Comparison of ENCODE assay signal across 8 cellular contexts in genomic region chrX:101051549-101052302, GRCh38. TPM values are rescaled to one million over a fixed set of nuclear protein-coding genes. Genes with fewer than 3 reads are reported as not detected.
DNase-seq lines count a peak whose midpoint lies in the region; ATAC-seq lines count a peak whose summit lies in the region.

TRMT2B (minus strand) TSS chrX:101052111; CDS start chrX:101042289, 9,822 bp downstream.

- H3K4me3 ChIP-seq in CD4-positive, CD25-positive, alpha-beta regulatory T cell (ENCODE audit: low read depth, low read length), result peak within 1 kb of the TSS; percentile 89
- peak within 1 kb of the TSS; percentile 60 for H3K4me3 ChIP-seq in ectodermal cell (ENCODE audit: insufficient read depth, low read depth, low read length)

- no peaks in the 10 kb centered on the region for H3K27me3 ChIP-seq in CD4-positive, CD25-positive, alpha-beta regulatory T cell (ENCODE audit: control insufficient read depth, insufficient read depth, low read length)
- H3K27me3 ChIP-seq in ectodermal cell (ENCODE audit: control insufficient read depth, insufficient read depth, low read length, poor library complexity, severe bottlenecking), result no peaks in the 10 kb centered on the region

- H3K9me3 ChIP-seq in CD4-positive, CD25-positive, alpha-beta regulatory T cell (ENCODE audit: control insufficient read depth in 2 of 2, low read length in 2 of 2), result no peaks in the 10 kb centered on the region
- H3K9me3 ChIP-seq in ectodermal cell (ENCODE audit: control insufficient read depth, low read length), result no peaks in the 10 kb centered on the region

- peaks cover 0 to 1% (median 0%) of the 10 kb centered on the region in 7 donors for H3K9me3 Mint-ChIP-seq in CD4-positive, CD25-positive, alpha-beta regulatory T cell
- no peaks in the 10 kb centered on the region for H3K9me3 Mint-ChIP-seq in activated CD4-positive, alpha-beta memory T cell treated with anti-CD3 and anti-CD28 coated beads, Interleukin-2, amount 10 ng/mL, durations not matched to agents 7 days and 5 days

- H3K27me3 Mint-ChIP-seq in CD4-positive, CD25-positive, alpha-beta regulatory T cell, result no peaks in the 10 kb centered on the region
- no peaks in the 10 kb centered on the region for H3K27me3 Mint-ChIP-seq in activated CD4-positive, alpha-beta memory T cell treated with anti-CD3 and anti-CD28 coated beads, Interleukin-2, amount 10 ng/mL, durations not matched to agents 7 days and 5 days

- H3K4me1 Mint-ChIP-seq in CD4-positive, CD25-positive, alpha-beta regulatory T cell, result peaks cover 0 to 40% (median 17%) of the 10 kb centered on the region in 4 donors
- peaks cover 24% of the 10 kb centered on the region for H3K4me1 Mint-ChIP-seq in activated CD4-positive, alpha-beta memory T cell treated with anti-CD3 and anti-CD28 coated beads, Interleukin-2, amount 10 ng/mL, durations not matched to agents 7 days and 5 days

- peak within 1 kb of the TSS; percentile 90 to 97 (median 92) for H3K4me3 Mint-ChIP-seq in CD4-positive, CD25-positive, alpha-beta regulatory T cell
- H3K4me3 Mint-ChIP-seq in activated CD4-positive, alpha-beta memory T cell treated with anti-CD3 and anti-CD28 coated beads, Interleukin-2, amount 10 ng/mL, durations not matched to agents 7 days and 5 days, result peak within 1 kb of the TSS; percentile 75

- no peaks in the 10 kb centered on the region for H3K36me3 ChIP-seq in CD4-positive, CD25-positive, alpha-beta regulatory T cell (ENCODE audit: control insufficient read depth, insufficient read depth, low read length)
- H3K36me3 ChIP-seq in ectodermal cell (ENCODE audit: control insufficient read depth, insufficient read depth, low read length), result no peaks in the 10 kb centered on the region

- POLR2A ChIA-PET in activated CD4-positive, alpha-beta memory T cell treated with anti-CD3 and anti-CD28 coated beads, Interleukin-2, amount 10 ng/mL, durations not matched to agents 7 days and 5 days (lab: Charles Lee), result no interaction called here

- peaks cover 19% of the 10 kb centered on the region for H3K4me1 ChIP-seq in CD4-positive, CD25-positive, alpha-beta regulatory T cell (ENCODE audit: control insufficient read depth, insufficient read depth, low read length, poor library complexity, severe bottlenecking)
- H3K4me1 ChIP-seq in ectodermal cell (ENCODE audit: control insufficient read depth, insufficient read depth, low read length), result no peaks in the 10 kb centered on the region

- peak within 1 kb of the TSS; percentile 95 to 99 (median 97) for H3K27ac Mint-ChIP-seq in CD4-positive, CD25-positive, alpha-beta regulatory T cell
- peak within 1 kb of the TSS; percentile 92 for H3K27ac Mint-ChIP-seq in activated CD4-positive, alpha-beta memory T cell treated with anti-CD3 and anti-CD28 coated beads, Interleukin-2, amount 10 ng/mL, durations not matched to agents 7 days and 5 days

- DNase-seq in CD4-positive, CD25-positive, alpha-beta regulatory T cell, result peak; percentile 71 to 91 (median 79)
- DNase-seq in NCI-H748 treated with DMSO at 0.1 percent for 48 hours (lab: John Stamatoyannopoulos, UW) (peak; percentile 54), lung microvascular endothelial cell (ENCODE audit: low read depth in 2 of 2) (peak; percentile 57 to 70)
- DNase-seq in activated CD4-positive, alpha-beta memory T cell treated with anti-CD3 and anti-CD28 coated beads, Interleukin-2, amount 10 ng/mL, durations not matched to agents 7 days and 5 days, result peak; percentile 84
- DNase-seq in stimulated activated CD4-positive, alpha-beta T cell treated with anti-CD3 and anti-CD28 coated beads, TNF-alpha, amount 100 ng/mL, for 4 hours (ENCODE audit: low read depth in 3 of 3), result peak; percentile 50 to 68 (median 59)

- peaks cover 3% of the 10 kb centered on the region for H3K36me3 Mint-ChIP-seq in CD4-positive, CD25-positive, alpha-beta regulatory T cell
- H3K36me3 Mint-ChIP-seq in activated CD4-positive, alpha-beta memory T cell treated with anti-CD3 and anti-CD28 coated beads, Interleukin-2, amount 10 ng/mL, durations not matched to agents 7 days and 5 days (ENCODE audit: low read depth), result peaks cover 12% of the 10 kb centered on the region

- peak within 1 kb of the TSS; percentile 90 for H3K27ac ChIP-seq in CD4-positive, CD25-positive, alpha-beta regulatory T cell (ENCODE audit: insufficient read depth, low read length, poor library complexity, severe bottlenecking)
- no peak within 1 kb of the TSS for H3K27ac ChIP-seq in ectodermal cell (ENCODE audit: insufficient read depth, low read depth, low read length, poor library complexity, severe bottlenecking)

- CTCF ChIA-PET in activated CD4-positive, alpha-beta memory T cell treated with anti-CD3 and anti-CD28 coated beads, Interleukin-2, amount 10 ng/mL, durations not matched to agents 7 days and 5 days (lab: Charles Lee), result no interaction called here

- peak; percentile 87 to 88 for ATAC-seq in CD4-positive, CD25-positive, alpha-beta regulatory T cell (ENCODE audit: low read depth in 2 of 2)
- ATAC-seq in GM19372 (IDR thresholded peaks at IDR 0.05; ENCODE audit: low read depth, unreplicated experiment) (peak; percentile 88), HG03521 (IDR thresholded peaks at IDR 0.05; ENCODE audit: unreplicated experiment) (peak; percentile 87)

- WGBS in ectodermal cell, 2 experiments, result 0% methylated on average over 43 of the region's 43 CpGs

RNA-seq across cellular contexts. Expression of gene TRMT2B, which starts in this region (rescaled TPM):
- total RNA-seq in CD4-positive, CD25-positive, alpha-beta regulatory T cell, result 41.3 TPM
- 10 to 100 TPM; 37.2 to 52.3 (median 37.4) TPM for polyA plus RNA-seq in CD4-positive, CD25-positive, alpha-beta regulatory T cell
- 10 to 100 TPM; 21.1 to 24.0 TPM for total RNA-seq in activated CD4-positive, alpha-beta memory T cell treated with anti-CD3 and anti-CD28 coated beads, Interleukin-2, amount 10 ng/mL, durations not matched to agents 7 days and 5 days
- polyA plus RNA-seq in ectodermal cell (2013, experiment 1 of 4), result 11.4 TPM
- 14.3 TPM for polyA plus RNA-seq in ectodermal cell (2013, experiment 2 of 4)
- 9.6 TPM for polyA plus RNA-seq in ectodermal cell (2013, experiment 3 of 4)
- 10.2 TPM for polyA plus RNA-seq in ectodermal cell (2013, experiment 4 of 4)
- total RNA-seq in lung microvascular endothelial cell, result 13.9 and 14.4 TPM in 2 replicates
